ENCODE assay signal across 8 cellular contexts in genomic region chr4:1869530-1870327, GRCh38. TPM values are rescaled to one million over a fixed set of nuclear protein-coding genes. Genes with fewer than 3 reads are reported as not detected.
A peak's percentile ranks its signal among the peaks of the same experiment; 100 is the strongest.
DNase-seq lines count a peak whose midpoint lies in the region; ATAC-seq and TF ChIP-seq lines count a peak whose summit lies in the region.

No MANE protein-coding gene starts in this region.

- in situ Hi-C loops in Panc1 (cut with HindIII; ENCODE audit: low pct_unique_long_range_greater_than_20kb, low sequenced_read_pairs), result no loop called here
- in situ Hi-C loops in gastrocnemius medialis (cut with MboI; ENCODE audit: low sequenced_read_pairs in 4 of 4), result no loop called here

- ATAC-seq in GM21786 (IDR thresholded peaks at IDR 0.05; ENCODE audit: unreplicated experiment) (peak; percentile 6), Panc1 (peak; percentile 18), gastrocnemius medialis (no peak), HG02623 (IDR thresholded peaks at IDR 0.05; ENCODE audit: unreplicated experiment) (no peak), GM18520 (IDR thresholded peaks at IDR 0.05; ENCODE audit: unreplicated experiment) (no peak)

- BruUV-seq in Panc1 (replicated peaks; lab: Mats Ljungman, UMichigan), result TSS peak; percentile 95

- H3K27ac ChIP-seq in DOHH2 (ENCODE audit: low read depth, low read length) (peak overlapping the region; percentile 88), Panc1 (ENCODE audit: low read length) (peak overlapping the region; percentile 84), gastrocnemius medialis (peak overlapping the region; percentile 87 to 96 (median 91))

- no peak for TF ChIP-seq CTCF in DOHH2 (IDR thresholded peaks at IDR 0.05; ENCODE audit: low read depth, low read length, poor library complexity, severe bottlenecking)
- TF ChIP-seq CTCF in Panc1 (IDR thresholded peaks at IDR 0.05), result no peak
- no peak for TF ChIP-seq CTCF in fibroblast of mammary gland (conservative IDR thresholded peaks at IDR 0.05; ENCODE audit: control insufficient read depth, insufficient read depth, low read depth, low read length)
- no peak for TF ChIP-seq CTCF in gastrocnemius medialis (IDR thresholded peaks at IDR 0.05 in 4 of 5, conservative IDR thresholded peaks at IDR 0.05 in 1 of 5)

- H3K4me3 ChIP-seq in DOHH2 (ENCODE audit: low read length), result peak overlapping the region; percentile 74
- H3K4me3 ChIP-seq in Panc1 (ENCODE audit: low read depth in 2 of 2, low read length in 2 of 2), result peak overlapping the region; percentile 57 to 65
- peak overlapping the region; percentile 48 for H3K4me3 ChIP-seq in fibroblast of mammary gland (ENCODE audit: control insufficient read depth, low read depth, low read length)
- H3K4me3 ChIP-seq in gastrocnemius medialis, result peak overlapping the region; percentile 67 to 91 (median 79)

- intact Hi-C loops in Panc1 (cut with micrococcal nuclease; ENCODE audit: unreplicated experiment) (no loop called here), gastrocnemius medialis (cut with DNase I; ENCODE audit: low total_unique reads) (loop anchor here (1.0 to 5.0 kb wide), 3 partner anchors 13 to 522 kb away; partner anchors contain the start of genes LETM1, NELFA and UVSSA)

- H3K4me1 ChIP-seq in DOHH2 (ENCODE audit: control insufficient read depth, low read length) (peaks cover 33% of the 10 kb centered on the region), Panc1 (ENCODE audit: control insufficient read depth, insufficient read depth, low read length) (peaks cover 18% of the 10 kb centered on the region), gastrocnemius medialis (peaks cover 16 to 23% of the 10 kb centered on the region in 2 donors)

- H3K36me3 ChIP-seq in DOHH2 (ENCODE audit: control insufficient read depth, low read length), result peaks cover 28% of the 10 kb centered on the region
- H3K36me3 ChIP-seq in Panc1 (ENCODE audit: control insufficient read depth, insufficient read depth, low read length), result no peaks in the 10 kb centered on the region
- H3K36me3 ChIP-seq in gastrocnemius medialis, result no peaks in the 10 kb centered on the region

- peaks cover 40% of the 10 kb centered on the region for H3K79me2 ChIP-seq in DOHH2 (ENCODE audit: control insufficient read depth, low read length)

- H3K4me2 ChIP-seq in DOHH2 (ENCODE audit: low read length), result peak overlapping the region; percentile 81

- H3F3A ChIP-seq in DOHH2 (ENCODE audit: control insufficient read depth, insufficient read depth), result 0 out of 2 replicates have a peak, but pooled peaks cover 4% of the 10 kb centered on the region

- H3K9me3 ChIP-seq in DOHH2 (ENCODE audit: control insufficient read depth, insufficient read depth, low read length) (no peaks in the 10 kb centered on the region), Panc1 (ENCODE audit: control insufficient read depth, insufficient read depth, low read depth, low read length) (no peaks in the 10 kb centered on the region), gastrocnemius medialis (no peaks in the 10 kb centered on the region)

- no peaks in the 10 kb centered on the region for H3K27me3 ChIP-seq in DOHH2 (ENCODE audit: control insufficient read depth, low read length)
- no peaks in the 10 kb centered on the region for H3K27me3 ChIP-seq in Panc1 (ENCODE audit: control insufficient read depth, insufficient read depth, low read length)
- peaks cover 8 to 9% (median 9%) of the 10 kb centered on the region in 3 donors for H3K27me3 ChIP-seq in gastrocnemius medialis

- DNase-seq in Panc1 (ENCODE audit: low read depth, low spot score), result no peak
- no peak for DNase-seq in fibroblast of mammary gland (ENCODE audit: low read depth)
- DNase-seq in gastrocnemius medialis, result no peak
- no peak for DNase-seq in T-helper 9 cell

- H4K20me1 ChIP-seq in DOHH2 (ENCODE audit: control insufficient read depth, insufficient read depth, low read depth, low read length), result peaks cover 15% of the 10 kb centered on the region; the same call in 1 of the 2 replicates

- CTCF ChIA-PET in Panc1 (lab: Charles Lee), result no interaction called here

- POLR2A ChIA-PET in Panc1 (lab: Charles Lee), result no interaction called here

- H3K9me2 ChIP-seq in DOHH2 (replicated peaks; ENCODE audit: control insufficient read depth, low read length), result no peaks in the 10 kb centered on the region

- no peak for TF ChIP-seq POLR2A in gastrocnemius medialis (IDR thresholded peaks at IDR 0.05)

RNA-seq across cellular contexts. Expression of gene NSD2, which starts 1.5 kb away (rescaled TPM):
- total RNA-seq in Panc1 (2021; ENCODE audit: unreplicated experiment) (116 TPM), gastrocnemius medialis (10 to 100 TPM; 14.8 to 21.3 (median 16.8) TPM)
- polyA plus RNA-seq in Panc1 (2012; ENCODE audit: insufficient read length), result 59.7 TPM

RNA-seq across cellular contexts. Expression of gene LETM1, which starts 13.8 kb away (rescaled TPM):
- total RNA-seq in Panc1 (2021; ENCODE audit: unreplicated experiment) (67.6 TPM), gastrocnemius medialis (10 to 100 TPM; 23.2 to 40.3 (median 33.6) TPM)
- polyA plus RNA-seq in Panc1 (2012; ENCODE audit: insufficient read length), result 54.8 TPM

Comparison
In these comparisons a context has a peak if more than half of its experiments do, and no peak if none do; other contexts are left out.
1. ATAC-seq: peak in GM21786 (single experiment) and Panc1 (single experiment); none in gastrocnemius medialis (0 of 2), HG02623 (single experiment) and GM18520 (single experiment).
2. Peak in every context shown above with its lines, with median percentiles within 50 percentile points of each other: H3K27ac ChIP-seq and H3K4me3 ChIP-seq.